Comparison of ENCODE assay signal across 33 cellular contexts in the genomic region with DNA sequence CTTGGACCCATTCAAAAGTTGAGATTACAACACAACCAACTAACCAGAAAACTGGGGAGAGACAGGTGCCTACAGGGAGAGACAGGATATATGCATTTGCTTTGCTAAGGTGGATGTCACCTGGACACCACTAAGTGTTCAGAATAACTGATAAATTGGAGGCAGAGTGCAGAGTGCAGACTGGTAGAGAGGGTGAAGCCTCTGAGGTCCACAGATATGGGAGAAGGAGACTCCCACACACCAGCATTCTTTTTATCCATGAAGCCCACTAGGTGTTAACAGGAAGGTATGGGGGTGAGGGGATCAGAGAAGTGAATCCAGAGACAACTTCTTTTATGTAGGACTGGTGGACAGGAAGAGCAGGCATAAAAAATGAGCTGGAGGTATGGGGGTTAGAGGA.
"Had no signal": no experiment of that assay in that cellular context is flagged by ENCODE, and none has a peak within 500 bp of the region (broad histone marks: within the 10 kb centered on the region; RNA-seq: fewer than 3 reads in every experiment).

No MANE protein-coding gene starts in this region.

- DNase-seq: activated effector memory CD4-positive, alpha-beta T cell treated with anti-CD3 and anti-CD28 coated beads, Interleukin-2, amount 50 U/mL, for 16 hours; activated effector memory CD4-positive, alpha-beta T cell treated with Interleukin-2 at 50 U/mL for 16 hours; activated gamma-delta T cell; activated gamma-delta T cell treated with Interleukin-2 at 50 U/mL for 16 hours; activated naive CD4-positive, alpha-beta T cell; activated naive CD4-positive, alpha-beta T cell treated with anti-CD3 and anti-CD28 coated beads for 36 hours; activated naive CD4-positive, alpha-beta T cell treated with anti-CD3 and anti-CD28 coated beads, Interleukin-2, amount 10 ng/mL, durations not matched to agents 7 days and 5 days; activated naive CD4-positive, alpha-beta T cell treated with anti-CD3 and anti-CD28 coated beads, Interleukin-2, amount 50 U/mL, for 16 hours; activated naive CD4-positive, alpha-beta T cell treated with Interleukin-2 at 50 U/mL for 16 hours; activated naive CD8-positive, alpha-beta T cell treated with anti-CD3 and anti-CD28 coated beads for 36 hours; activated naive CD8-positive, alpha-beta T cell treated with anti-CD3 and anti-CD28 coated beads, Interleukin-2, amount 10 ng/mL, durations not matched to agents 7 days and 5 days; activated naive CD8-positive, alpha-beta T cell treated with anti-CD3 and anti-CD28 coated beads, Interleukin-2, amount 50 U/mL, for 24 hours; activated T-cell treated with anti-CD3 and anti-CD28 coated beads, Interleukin-2, amount 50 U/mL, for 1 hour; activated T-cell treated with anti-CD3 and anti-CD28 coated beads, Interleukin-2, amount 50 U/mL, for 24 hours; activated T-cell treated with anti-CD3 and anti-CD28 coated beads, Interleukin-2, amount 50 U/mL, for 4 hours; activated T-cell treated with anti-CD3 and anti-CD28 coated beads, Interleukin-2, amount 50 U/mL, for 48 hours; activated T-cell treated with anti-CD3 and anti-CD28 coated beads, Interleukin-2, amount 50 U/mL, for 72 hours; adrenal gland; amniotic stem cell; amygdala; anterior cingulate cortex; aorta; body of pancreas; brain microvascular endothelial cell; caudate nucleus; central memory CD4-positive, alpha-beta T cell; cerebellar nuclear complex had no signal

- H3K4me3 ChIP-seq: adrenal gland, ascending aorta, body of pancreas, breast epithelium, cardiac muscle cell had no signal

- ATAC-seq: activated naive CD4-positive, alpha-beta T cell treated with anti-CD3 and anti-CD28 coated beads, Interleukin-2, amount 50 U/mL, for 72 hours; activated naive CD8-positive, alpha-beta T cell treated with anti-CD3 and anti-CD28 coated beads, Interleukin-2, amount 50 U/mL, for 24 hours; activated T-cell treated with anti-CD3 and anti-CD28 coated beads, Interleukin-2, amount 50 U/mL, for 4 hours; activated T-cell treated with anti-CD3 and anti-CD28 coated beads, Interleukin-2, amount 50 U/mL, for 72 hours; activated T-helper 17 cell treated with anti-CD3 and anti-CD28 coated beads, Interleukin-2, amount 50 U/mL, for 72 hours; body of pancreas had no signal

- H3K36me3 ChIP-seq: adrenal gland, ascending aorta, brain microvascular endothelial cell, breast epithelium, cardiac muscle cell had no signal

- FAIRE-seq: astrocyte had no signal

- H3K27me3 ChIP-seq: adrenal gland, ascending aorta, body of pancreas, brain microvascular endothelial cell, breast epithelium, cardiac muscle cell had no signal

- H3K9me3 ChIP-seq: adrenal gland, ascending aorta, body of pancreas, breast epithelium had no signal

- H3K4me1 ChIP-seq: adrenal gland, ascending aorta, body of pancreas, breast epithelium had no signal

- H3K27ac ChIP-seq: adrenal gland, ascending aorta, body of pancreas, brain microvascular endothelial cell, breast epithelium, cardiac muscle cell had no signal
